ENCODE assay signal across 14 cellular contexts in the genomic region with DNA sequence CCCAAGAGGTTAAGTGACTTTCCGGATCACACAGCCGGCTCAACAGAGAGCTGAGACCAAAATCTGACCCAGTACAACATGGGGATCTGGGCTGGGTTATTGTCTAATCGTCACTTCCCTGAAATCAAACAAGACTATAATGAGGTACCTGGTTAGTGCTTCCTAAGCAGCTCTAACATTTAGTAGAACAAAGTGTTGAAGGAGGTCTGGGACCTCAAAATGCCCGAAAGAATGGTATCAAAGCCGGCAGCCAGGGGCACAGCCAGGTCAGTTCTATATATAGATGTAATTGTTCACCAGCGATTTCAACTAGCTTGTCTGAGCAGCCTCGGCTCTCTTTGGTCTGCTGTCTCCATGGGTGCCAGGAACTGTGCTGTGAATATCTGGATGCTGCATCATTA.
"Had no signal": no experiment of that assay in that cellular context is flagged by ENCODE, and none has a peak within 500 bp of the region (broad histone marks: within the 10 kb centered on the region; RNA-seq: fewer than 3 reads in every experiment).

No MANE protein-coding gene starts in this region.

- H3K4me1 ChIP-seq: breast epithelium, colonic mucosa had no signal

- H3K4me1 Mint-ChIP-seq: stimulated activated naive B cell treated with anti-CD40 and anti-IgM and Interleukin-4, amounts not matched to agents 10 μg/mL and 1 μg/mL and 100 μg/mL, for 72 hours had no signal

- H3K4me3 ChIP-seq: breast epithelium, colonic mucosa, ovary had no signal

- H3K27ac ChIP-seq: breast epithelium, colonic mucosa, ovary had no signal

- H3K36me3 ChIP-seq: breast epithelium, colonic mucosa, ovary had no signal

- H3K27ac Mint-ChIP-seq: activated CD8-positive, alpha-beta T cell treated with anti-CD3 and anti-CD28 coated beads, Interleukin-2, amount 10 ng/mL, durations not matched to agents 7 days and 5 days; activated naive CD4-positive, alpha-beta T cell treated with anti-CD3 and anti-CD28 coated beads, Interleukin-2, amount 50 U/mL, for 72 hours; stimulated activated naive B cell treated with anti-CD40 and anti-IgM and Interleukin-4, amounts not matched to agents 10 μg/mL and 1 μg/mL and 100 μg/mL, for 72 hours; T-helper 1 cell treated with Interleukin-12 subunit alpha and Interleukin-12 subunit beta and Interleukin-4 antibody, amounts not matched to agents 30 μg/mL and 1 μg/mL, for 36 hours; WTC11 had no signal

- ATAC-seq: activated CD8-positive, alpha-beta T cell treated with anti-CD3 and anti-CD28 coated beads, Interleukin-2, amount 10 ng/mL, durations not matched to agents 7 days and 5 days; activated naive CD4-positive, alpha-beta T cell treated with anti-CD3 and anti-CD28 coated beads, Interleukin-2, amount 50 U/mL, for 72 hours; left colon; stimulated activated naive B cell treated with anti-CD40 and anti-IgM and Interleukin-4, amounts not matched to agents 10 μg/mL and 1 μg/mL and 100 μg/mL, for 72 hours; WTC11 had no signal

- DNase-seq: activated CD4-positive, alpha-beta T cell treated with anti-CD3 and anti-CD28 coated beads for 48 hours; activated CD8-positive, alpha-beta T cell treated with anti-CD3 and anti-CD28 coated beads, Interleukin-2, amount 10 ng/mL, durations not matched to agents 7 days and 5 days; colonic mucosa; effector CD4-positive, alpha-beta T cell; left colon; mesendoderm; ovary; stimulated activated CD4-positive, alpha-beta T cell treated with anti-CD3 and anti-CD28 coated beads, Interleukin-2, amount 100 ng/mL, for 24 hours; stimulated activated naive B cell treated with anti-CD40 and anti-IgM and Interleukin-4, amounts not matched to agents 10 μg/mL and 1 μg/mL and 100 μg/mL, for 72 hours; trophoblast cell had no signal

- H3K27me3 ChIP-seq: breast epithelium, colonic mucosa, ovary had no signal

- H3K9me3 ChIP-seq: colonic mucosa, ovary had no signal

- H3K4me3 Mint-ChIP-seq: activated CD8-positive, alpha-beta T cell treated with anti-CD3 and anti-CD28 coated beads, Interleukin-2, amount 10 ng/mL, durations not matched to agents 7 days and 5 days; stimulated activated naive B cell treated with anti-CD40 and anti-IgM and Interleukin-4, amounts not matched to agents 10 μg/mL and 1 μg/mL and 100 μg/mL, for 72 hours; T-helper 1 cell treated with Interleukin-12 subunit alpha and Interleukin-12 subunit beta and Interleukin-4 antibody, amounts not matched to agents 30 μg/mL and 1 μg/mL, for 36 hours; WTC11 had no signal
